ENCODE assay signal across 10 cellular contexts in genomic region chr3:29453278-29453961, GRCh38.
DNase-seq lines count a peak whose midpoint lies in the region; ATAC-seq and TF ChIP-seq lines count a peak whose summit lies in the region.
"Had no signal": no experiment of that assay in that cellular context is flagged by ENCODE, and none has a peak within 500 bp of the region (broad histone marks: within the 10 kb centered on the region; RNA-seq: fewer than 3 reads in every experiment).

No MANE protein-coding gene starts in this region.

- H3K36me3 Mint-ChIP-seq in activated naive CD8-positive, alpha-beta T cell treated with anti-CD3 and anti-CD28 coated beads for 36 hours, result no peaks in the 10 kb centered on the region
- H3K36me3 Mint-ChIP-seq: CD4-positive, alpha-beta memory T cell had no signal

- H3K9me3 Mint-ChIP-seq in activated naive CD8-positive, alpha-beta T cell treated with anti-CD3 and anti-CD28 coated beads for 36 hours, result no peaks in the 10 kb centered on the region

- intact Hi-C loops in cardiac septum (cut with DNase I), result loop anchor here (5.0 kb wide), 1 partner anchor 49 kb away; no protein-coding TSS in a partner anchor

- in situ Hi-C loops in G401 (cut with HindIII; ENCODE audit: low sequenced_read_pairs), result no loop called here

- no peak overlapping the region for H3K4me3 Mint-ChIP-seq in activated naive CD8-positive, alpha-beta T cell treated with anti-CD3 and anti-CD28 coated beads for 36 hours
- H3K4me3 Mint-ChIP-seq: CD4-positive, alpha-beta memory T cell had no signal

- DNase-seq in G401 (ENCODE audit: low spot score), result peak; percentile 11
- peak; percentile 59 for DNase-seq in RPMI7951 (ENCODE audit: low read depth)
- peak; percentile 74 for DNase-seq in cardiac septum (ENCODE audit: low spot score)
- peak; percentile 63 for DNase-seq in pons (ENCODE audit: low spot score)
- no peak for DNase-seq in activated naive CD8-positive, alpha-beta T cell treated with anti-CD3 and anti-CD28 coated beads for 36 hours
- DNase-seq: CD4-positive, alpha-beta memory T cell; upper lobe of left lung had no signal

- no peak for ATAC-seq in GM18505 (IDR thresholded peaks at IDR 0.05; ENCODE audit: unreplicated experiment)
- no peak for ATAC-seq in HG02981 (IDR thresholded peaks at IDR 0.05; ENCODE audit: unreplicated experiment)
- no peak for ATAC-seq in HG02885 (IDR thresholded peaks at IDR 0.05; ENCODE audit: poor library complexity, unreplicated experiment)

- no peak for TF ChIP-seq POLR2A in GM18505 (IDR thresholded peaks at IDR 0.05; ENCODE audit: borderline replicate concordance, extremely low read depth, insufficient read depth, insufficient read length)

- no peak overlapping the region for H3K27ac Mint-ChIP-seq in activated naive CD8-positive, alpha-beta T cell treated with anti-CD3 and anti-CD28 coated beads for 36 hours
- H3K27ac Mint-ChIP-seq: CD4-positive, alpha-beta memory T cell had no signal

- no peaks in the 10 kb centered on the region for H3K4me1 Mint-ChIP-seq in activated naive CD8-positive, alpha-beta T cell treated with anti-CD3 and anti-CD28 coated beads for 36 hours
- H3K4me1 Mint-ChIP-seq: CD4-positive, alpha-beta memory T cell had no signal

- H3K27me3 Mint-ChIP-seq in activated naive CD8-positive, alpha-beta T cell treated with anti-CD3 and anti-CD28 coated beads for 36 hours, result no peaks in the 10 kb centered on the region
- H3K27me3 Mint-ChIP-seq: CD4-positive, alpha-beta memory T cell had no signal
